ENCODE assay signal across 12 cellular contexts in the genomic region with DNA sequence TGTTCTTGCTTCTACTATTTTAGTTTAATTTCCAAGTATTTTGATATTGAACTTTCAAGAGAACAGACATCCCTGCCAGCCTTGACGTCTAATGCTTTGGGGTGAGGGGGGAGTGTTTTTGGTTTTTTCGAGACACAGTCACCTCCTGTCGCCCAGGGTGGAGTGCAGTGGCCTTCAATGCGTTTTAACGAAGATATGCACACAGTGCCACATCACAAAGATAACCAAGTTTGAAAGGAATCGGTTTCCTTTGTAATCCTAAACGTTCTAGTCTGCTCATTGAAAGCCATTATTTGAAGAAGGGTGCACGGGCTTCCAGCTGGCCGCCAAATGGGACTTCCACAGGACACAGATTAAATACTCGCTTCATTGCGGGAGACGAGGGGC. TPM values are rescaled to one million over a fixed set of nuclear protein-coding genes. Genes with fewer than 3 reads are reported as not detected.
DNase-seq lines count a peak whose midpoint lies in the region; ATAC-seq, FAIRE-seq and TF ChIP-seq lines count a peak whose summit lies in the region.
"Not testable (repeated sequence)": the region's sequence is repeated elsewhere in the genome, so short reads cannot be mapped to it uniquely, and the experiment has no call there.
"Had no signal": no experiment of that assay in that cellular context is flagged by ENCODE, and none has a peak within 500 bp of the region (broad histone marks: within the 10 kb centered on the region; RNA-seq: fewer than 3 reads in every experiment).

No MANE protein-coding gene starts in this region.

- 0% methylated on average over 3 of the region's 12 CpGs for WGBS in A549 (ENCODE audit: missing lambda C conversion rate)
- 0% methylated on average over 1 of the region's 12 CpGs; no CpG with 5 or more reads in 1 of the 2 donors for WGBS in gastroesophageal sphincter (ENCODE audit: low coverage in 1 of 2), 2 donors

- H3K9me3 Mint-ChIP-seq in activated T-cell treated with anti-CD3 and anti-CD28 coated beads, Interleukin-2, amount 50 U/mL, for 4 hours; central memory CD8-positive, alpha-beta T cell: not testable (repeated sequence)

- H3K4me3 ChIP-seq in A549, result peak overlapping the region; percentile 45
- peak overlapping the region; percentile 36 for H3K4me3 ChIP-seq in RWPE2 (ENCODE audit: severe bottlenecking)
- H3K4me3 ChIP-seq in gastroesophageal sphincter, result peak overlapping the region; percentile 30 to 51
- H3K4me3 ChIP-seq in mucosa of rectum (ENCODE audit: low read length in 2 of 2), result peak overlapping the region; percentile 72 to 75
- H3K4me3 ChIP-seq in skeletal muscle satellite cell (ENCODE audit: low read length), result peak overlapping the region; percentile 69

- H3K4me3 Mint-ChIP-seq in activated T-cell treated with anti-CD3 and anti-CD28 coated beads, Interleukin-2, amount 50 U/mL, for 4 hours, result peak overlapping the region; percentile 85
- H3K4me3 Mint-ChIP-seq in central memory CD8-positive, alpha-beta T cell, result peak overlapping the region; percentile 88

- H3K9me3 ChIP-seq in A549; RWPE2 (ENCODE audit: severe bottlenecking); gastroesophageal sphincter; mucosa of rectum (ENCODE audit: control insufficient read depth in 2 of 2, low read length in 2 of 2); skeletal muscle satellite cell (replicated peaks; ENCODE audit: low read length): not testable (repeated sequence)

- not testable (repeated sequence) for TF ChIP-seq POLR2A in A549 (IDR thresholded peaks at IDR 0.05; ENCODE audit: low read length); gastroesophageal sphincter (IDR thresholded peaks at IDR 0.05)

- POLR2A ChIA-PET in A549 (lab: Yijun Ruan, JAX), result not testable (repeated sequence)

- TF ChIP-seq CTCF in A549 (IDR thresholded peaks at IDR 0.05); RWPE2 (IDR thresholded peaks at IDR 0.05; ENCODE audit: poor library complexity, severe bottlenecking); gastroesophageal sphincter (IDR thresholded peaks at IDR 0.05): not testable (repeated sequence)

- peak overlapping the region; percentile 100 for H3K27ac Mint-ChIP-seq in central memory CD8-positive, alpha-beta T cell (ENCODE audit: low read depth)

- TF ChIP-seq EP300 in A549 (IDR thresholded peaks at IDR 0.05); gastroesophageal sphincter (IDR thresholded peaks at IDR 0.05): not testable (repeated sequence)

- H3K4me2 ChIP-seq in A549 (peak overlapping the region; percentile 57; the same call in 2 of the 3 replicates), skeletal muscle satellite cell (ENCODE audit: low read length) (peak overlapping the region; percentile 83)

- peaks cover 28% of the 10 kb centered on the region for H3K4me1 Mint-ChIP-seq in activated T-cell treated with anti-CD3 and anti-CD28 coated beads, Interleukin-2, amount 50 U/mL, for 4 hours (ENCODE audit: low read depth)
- peaks cover 17% of the 10 kb centered on the region for H3K4me1 Mint-ChIP-seq in central memory CD8-positive, alpha-beta T cell

- H3K36me3 ChIP-seq in RWPE2 (ENCODE audit: low read depth); gastroesophageal sphincter; mucosa of rectum (ENCODE audit: control insufficient read depth in 2 of 2, insufficient read depth in 2 of 2, low read length in 2 of 2); skeletal muscle satellite cell (ENCODE audit: insufficient read depth, low read length): not testable (repeated sequence)

- H3K4me1 ChIP-seq in A549; RWPE2 (ENCODE audit: insufficient read depth, poor library complexity, severe bottlenecking); gastroesophageal sphincter; mucosa of rectum (ENCODE audit: control insufficient read depth in 2 of 2, insufficient read depth in 2 of 2, low read length in 2 of 2); skeletal muscle satellite cell (ENCODE audit: control insufficient read depth, insufficient read depth, low read length): not testable (repeated sequence)

- not testable (repeated sequence) for DNase-seq in A549 (ENCODE audit: low read depth in 1 of 2, low spot score in 1 of 2); RWPE2 (ENCODE audit: low spot score); activated T-cell treated with anti-CD3 and anti-CD28 coated beads, Interleukin-2, amount 50 U/mL, for 4 hours
- peak in 1 of 2 donors; percentile 15 for DNase-seq in central memory CD8-positive, alpha-beta T cell (ENCODE audit: low spot score in 2 of 2)

- FAIRE-seq in A549 (lab: Jason Lieb, UNC), result not testable (repeated sequence)

- not testable (repeated sequence) for ATAC-seq in A549; RWPE2 (ENCODE audit: low read depth); activated T-cell treated with anti-CD3 and anti-CD28 coated beads, Interleukin-2, amount 50 U/mL, for 4 hours; gastroesophageal sphincter
- peak; percentile 2 for ATAC-seq in GM19328 (IDR thresholded peaks at IDR 0.05; ENCODE audit: unreplicated experiment)
- peak; percentile 44 for ATAC-seq in central memory CD8-positive, alpha-beta T cell (replicated peaks; ENCODE audit: extremely low read depth, poor library complexity, severe bottlenecking)

- H3K27ac ChIP-seq in A549; RWPE2 (ENCODE audit: poor library complexity, severe bottlenecking): not testable (repeated sequence)
- H3K27ac ChIP-seq in gastroesophageal sphincter (peak overlapping the region in 3 of 4 donors; percentile 72 to 76 (median 75)), mucosa of rectum (ENCODE audit: low read depth in 2 of 2, low read length in 2 of 2) (peak overlapping the region; percentile 74 to 79)

- not testable (repeated sequence) for TF ChIP-seq RAD21 in A549 (conservative IDR thresholded peaks at IDR 0.05 in 1 of 2, IDR thresholded peaks at IDR 0.05 in 1 of 2)

- CTCF ChIA-PET in A549 (lab: Yijun Ruan, JAX), result not testable (repeated sequence)

- not testable (repeated sequence) for H3K27me3 Mint-ChIP-seq in activated T-cell treated with anti-CD3 and anti-CD28 coated beads, Interleukin-2, amount 50 U/mL, for 4 hours (ENCODE audit: low read depth); central memory CD8-positive, alpha-beta T cell

- H3K27me3 ChIP-seq in RWPE2 (ENCODE audit: insufficient read depth, poor library complexity, severe bottlenecking); gastroesophageal sphincter; mucosa of rectum (ENCODE audit: control insufficient read depth in 2 of 2, insufficient read depth in 2 of 2, low read length in 2 of 2); skeletal muscle satellite cell (ENCODE audit: control insufficient read depth, insufficient read depth, low read length): not testable (repeated sequence)

- H3K36me3 Mint-ChIP-seq in activated T-cell treated with anti-CD3 and anti-CD28 coated beads, Interleukin-2, amount 50 U/mL, for 4 hours (ENCODE audit: insufficient read depth), result not testable (repeated sequence)
- H3K36me3 Mint-ChIP-seq in central memory CD8-positive, alpha-beta T cell (ENCODE audit: insufficient read depth), result peaks cover 19% of the 10 kb centered on the region

- H3K9ac ChIP-seq in mucosa of rectum (ENCODE audit: low read depth in 1 of 2, low read length in 2 of 2), result peak overlapping the region; percentile 72 to 77
- peak overlapping the region; percentile 81 for H3K9ac ChIP-seq in skeletal muscle satellite cell (ENCODE audit: low read depth, low read length)

RNA-seq across cellular contexts. Expression of a gene that starts 52.3 kb away (rescaled TPM):
- polyA plus RNA-seq in A549 (2011; rRNA removed) (0.19 TPM in 1 of 2 replicates, not detected in the other), A549 (2017; fragmentation: RNase III; extraction: RNeasy Plus Mini Kit Qiagen cat#74134 plus additional on column Dnase treatment) (not detected in 3 replicates)
- polyA plus RNA-seq in A549 (2012; cell fraction: cytosol; rRNA removed), result not detected in 2 replicates
- polyA plus RNA-seq in A549 (2012; cell fraction: nucleus; rRNA removed), result not detected in 2 replicates
- polyA minus RNA-seq in A549 (2011; rRNA and poly(A)+ RNA removed), result not detected in 2 replicates
- total RNA-seq in activated T-cell treated with anti-CD3 and anti-CD28 coated beads, Interleukin-2, amount 50 U/mL, for 4 hours, result not detected
- total RNA-seq in gastroesophageal sphincter, result not detected
- not detected in 2 replicates for total RNA-seq in skeletal muscle satellite cell (2012; rRNA removed)
- total RNA-seq: A172; M059J; posterior vena cava; T-helper 1 cell treated with Interleukin-12 subunit alpha and Interleukin-12 subunit beta and Interleukin-4 antibody, amounts not matched to agents 30 ng/mL and 1 ng/mL, for 36 hours had no signal
